In genomic region chr1:205481279-205481617, GRCh38 we compare ENCODE assay signal across 12 cellular contexts. TPM values are rescaled to one million over a fixed set of nuclear protein-coding genes. Genes with fewer than 3 reads are reported as not detected.
A peak's percentile ranks its signal among the peaks of the same experiment; 100 is the strongest.
DNase-seq lines count a peak whose midpoint lies in the region; ATAC-seq and TF ChIP-seq lines count a peak whose summit lies in the region.
"Had no signal": no experiment of that assay in that cellular context is flagged by ENCODE, and none has a peak within 500 bp of the region (broad histone marks: within the 10 kb centered on the region; RNA-seq: fewer than 3 reads in every experiment).

No MANE protein-coding gene starts in this region.

- intact Hi-C loops in natural killer cell (cut with micrococcal nuclease): loop anchor here (2.0 to 5.0 kb wide), 2 partner anchors 44 to 196 kb away; no protein-coding TSS in a partner anchor

- peaks cover 0 to 21% of the 10 kb centered on the region in 2 donors for H3K27me3 Mint-ChIP-seq in natural killer cell (ENCODE audit: low read depth in 2 of 2)

- H3K4me1 Mint-ChIP-seq in natural killer cell: peaks cover 57 to 67% of the 10 kb centered on the region in 2 donors

- H3K36me3 ChIP-seq in HEK293 (ENCODE audit: control insufficient read depth in 2 of 2, insufficient read depth in 1 of 2, low read length in 2 of 2) (no peaks in the 10 kb centered on the region), WERI-Rb-1 (no peaks in the 10 kb centered on the region)

- peaks cover 5% of the 10 kb centered on the region for H3K27me3 ChIP-seq in WERI-Rb-1 (ENCODE audit: insufficient read depth, low read depth, severe bottlenecking)

- no peaks in the 10 kb centered on the region for H3K4me1 ChIP-seq in HEK293 (ENCODE audit: control insufficient read depth, insufficient read depth, low read length)

- H3K9me3 Mint-ChIP-seq in natural killer cell: no peaks in the 10 kb centered on the region

- no peak overlapping the region for H3K4me3 ChIP-seq in HEK293 (ENCODE audit: low read depth, low read length)
- H3K4me3 ChIP-seq in WERI-Rb-1 (ENCODE audit: low read depth, low read length): no peak overlapping the region
- H3K4me3 ChIP-seq: lung, PC-9 had no signal

- peak; percentile 61 for DNase-seq in NK-92 treated with Interleukin-12 subunit alpha and Interleukin-12 subunit beta, amount 100 ng/mL, for 24 hours (lab: John Stamatoyannopoulos, UW)
- DNase-seq in NK-92 (lab: John Stamatoyannopoulos, UW; ENCODE audit: unreplicated experiment): no peak
- DNase-seq in WERI-Rb-1: peak; percentile 70
- DNase-seq in natural killer cell: peak; percentile 35
- no peak for DNase-seq in NAMALWA (ENCODE audit: low spot score)
- DNase-seq in amygdala (lab: John Stamatoyannopoulos, UW): no peak
- DNase-seq: PC-9 had no signal

- POLR2A ChIA-PET in HEK293 (lab: Yijun Ruan, JAX): no interaction called here

- H3K4me3 Mint-ChIP-seq in natural killer cell: peak overlapping the region; percentile 88

- no peaks in the 10 kb centered on the region for H3K36me3 Mint-ChIP-seq in natural killer cell
- H3K36me3 Mint-ChIP-seq: CD4-positive, CD25-positive, alpha-beta regulatory T cell had no signal

- H3K9me3 ChIP-seq in HEK293 (ENCODE audit: control insufficient read depth, insufficient read depth, low read depth, low read length) (no peaks in the 10 kb centered on the region), WERI-Rb-1 (ENCODE audit: severe bottlenecking) (no peaks in the 10 kb centered on the region)

- H3K27ac ChIP-seq in HEK293 (ENCODE audit: extremely low read depth, low read depth, low read length): no peak overlapping the region
- peak overlapping the region; percentile 21 for H3K27ac ChIP-seq in WERI-Rb-1
- H3K27ac ChIP-seq: PC-9 had no signal

- ATAC-seq in natural killer cell (peak in 1 of 3 donors; percentile 3), GM19467 (IDR thresholded peaks at IDR 0.05; ENCODE audit: unreplicated experiment) (no peak)

- CTCF ChIA-PET in HEK293 (lab: Yijun Ruan, JAX): interaction anchor here (0.7 to 19.2 kb wide), 2 partner anchors 9 to 42 kb away, joined by 3 to 459 read pairs; no protein-coding TSS in a partner anchor

- TF ChIP-seq CTCF in HEK293 (tag by site-specific recombination; IDR thresholded peaks at IDR 0.05) (no peak), WERI-Rb-1 (IDR thresholded peaks at IDR 0.05; ENCODE audit: low read depth, low read length) (no peak), natural killer cell (IDR thresholded peaks at IDR 0.05) (no peak)

- peak overlapping the region; percentile 83 to 95 for H3K27ac Mint-ChIP-seq in natural killer cell

TF ChIP-seq in HEK293, 187 proteins besides CTCF, POLR2A, EP300 and RAD21:
- TF ChIP-seq ZNF768 (tag by site-specific recombination; IDR thresholded peaks at IDR 0.05) (no peak), ZNF571 (tag by site-specific recombination; IDR thresholded peaks at IDR 0.05) (no peak), ZBTB17 (tag by site-specific recombination; IDR thresholded peaks at IDR 0.05) (0 out of 2 replicates have a peak, but pooled peaks have one; percentile 34)

RNA-seq across cellular contexts. Expression of gene CDK18, which starts 23.2 kb away (rescaled TPM):
- total RNA-seq in natural killer cell: 1 to 10 TPM; 1.9 to 5.3 (median 4.0) TPM

RNA-seq across cellular contexts. Expression of gene BLACAT1, which starts 25.4 kb away (rescaled TPM):
- total RNA-seq in natural killer cell: under 1 TPM in 2 of 3 donors, not detected in 1; 0.09 to 0.13 TPM

RNA-seq across cellular contexts. Expression of gene LEMD1, which starts 59.4 kb away (rescaled TPM):
- total RNA-seq in natural killer cell: not detected
- total RNA-seq: CD4-positive, CD25-positive, alpha-beta regulatory T cell; ureter had no signal

Comparison
In these comparisons a context has a peak if more than half of its experiments do, and no peak if none do; other contexts are left out.
1. DNase-seq: peak in NK-92 treated with Interleukin-12 subunit alpha and Interleukin-12 subunit beta, amount 100 ng/mL, for 24 hours (single experiment), WERI-Rb-1 (single experiment) and natural killer cell (single experiment); none in NK-92 (single experiment), NAMALWA (single experiment) and amygdala (0 of 56).